ENCODE assay signal across 1 cellular context in genomic region chr16:8768701-8769100, GRCh38.
TF ChIP-seq lines count a peak whose summit lies in the region.

No MANE protein-coding gene starts in this region.

TF ChIP-seq in H1, 55 proteins besides CTCF, POLR2A, EP300 and RAD21 (continued from another document):
- TF ChIP-seq CHD7 (IDR thresholded peaks at IDR 0.05; ENCODE audit: insufficient replicate concordance, low read length) (no peak), CTBP2 (IDR thresholded peaks at IDR 0.05; ENCODE audit: borderline replicate concordance, insufficient read depth, insufficient read length, low read length) (no peak), KDM1A (IDR thresholded peaks at IDR 0.05; ENCODE audit: borderline replicate concordance, low read length) (no peak), GABPA (IDR thresholded peaks at IDR 0.05; ENCODE audit: borderline replicate concordance, insufficient read depth, low read length) (no peak), MAFK (IDR thresholded peaks at IDR 0.05; ENCODE audit: low read depth, low read length) (no peak)
TF ChIP-seq in H1: peak in this region for 0.
